Comparison of ENCODE assay signal across 12 cellular contexts in genomic region chr2:98912957-98913915, GRCh38. TPM values are rescaled to one million over a fixed set of nuclear protein-coding genes. Genes with fewer than 3 reads are reported as not detected.
DNase-seq lines count a peak whose midpoint lies in the region; ATAC-seq and TF ChIP-seq lines count a peak whose summit lies in the region.
"Had no signal": no experiment of that assay in that cellular context is flagged by ENCODE, and none has a peak within 500 bp of the region (broad histone marks: within the 10 kb centered on the region; RNA-seq: fewer than 3 reads in every experiment).

No MANE protein-coding gene starts in this region.

- H3K4me3 ChIP-seq in SK-N-SH (ENCODE audit: low read depth in 2 of 2, low read length in 1 of 2) (no peak overlapping the region), RWPE2 (ENCODE audit: severe bottlenecking) (no peak overlapping the region), OCI-LY7 (ENCODE audit: low read depth, low read length, poor library complexity, severe bottlenecking) (no peak overlapping the region)
- H3K4me3 ChIP-seq: HAP-1, right lobe of liver had no signal

- 76% methylated on average over 11 of the region's 11 CpGs for WGBS in SK-N-SH (ENCODE audit: low lambda C conversion rate)

- H3K79me2 ChIP-seq in SK-N-SH (ENCODE audit: insufficient read depth) (no peaks in the 10 kb centered on the region), OCI-LY7 (ENCODE audit: insufficient read depth, low read depth, low read length) (no peaks in the 10 kb centered on the region)

- H3F3A ChIP-seq in SK-N-SH (replicated peaks; ENCODE audit: insufficient read depth), result peaks cover 37% of the 10 kb centered on the region

- H3K9me3 ChIP-seq in SK-N-SH (no peaks in the 10 kb centered on the region), RWPE2 (ENCODE audit: severe bottlenecking) (no peaks in the 10 kb centered on the region), OCI-LY7 (ENCODE audit: low read length) (no peaks in the 10 kb centered on the region)
- H3K9me3 ChIP-seq: HAP-1, right lobe of liver had no signal

- H3K4me1 ChIP-seq in SK-N-SH (ENCODE audit: control insufficient read depth in 1 of 2, insufficient read depth in 2 of 2, low read depth in 1 of 2, low read length in 1 of 2) (peaks cover 48 to 49% of the 10 kb centered on the region in 2 experiments), RWPE2 (ENCODE audit: insufficient read depth, poor library complexity, severe bottlenecking) (peaks cover 89% of the 10 kb centered on the region), OCI-LY7 (ENCODE audit: insufficient read depth, low read length, poor library complexity, severe bottlenecking) (peaks cover 28% of the 10 kb centered on the region)
- H3K4me1 ChIP-seq: HAP-1, right lobe of liver had no signal

- H3K27me3 ChIP-seq in SK-N-SH (ENCODE audit: insufficient read depth) (no peaks in the 10 kb centered on the region), RWPE2 (ENCODE audit: insufficient read depth, poor library complexity, severe bottlenecking) (no peaks in the 10 kb centered on the region)
- H3K27me3 ChIP-seq: right lobe of liver had no signal

- DNase-seq in SK-N-SH, result no peak
- DNase-seq in RWPE2 (ENCODE audit: low spot score), result peak; percentile 81
- peak; percentile 93 for DNase-seq in glomerular visceral epithelial cell (ENCODE audit: extremely low spot score)
- no peak for DNase-seq in OCI-LY7 (ENCODE audit: low spot score)
- DNase-seq in anterior cingulate cortex (lab: John Stamatoyannopoulos, UW), result no peak
- DNase-seq: activated T-cell treated with anti-CD3 and anti-CD28 coated beads, Interleukin-2, amount 50 U/mL, for 48 hours; NK-92 treated with Interleukin-12 subunit alpha and Interleukin-12 subunit beta, amount 100 ng/mL, for 24 hours had no signal

- H4K20me1 ChIP-seq in SK-N-SH (ENCODE audit: insufficient read depth) (no peaks in the 10 kb centered on the region), OCI-LY7 (ENCODE audit: insufficient read depth, low read length) (no peaks in the 10 kb centered on the region)

- TF ChIP-seq CTCF in SK-N-SH (IDR thresholded peaks at IDR 0.05), result no peak
- no peak for TF ChIP-seq CTCF in RWPE2 (IDR thresholded peaks at IDR 0.05; ENCODE audit: poor library complexity, severe bottlenecking)
- TF ChIP-seq CTCF in OCI-LY7 (conservative IDR thresholded peaks at IDR 0.05; ENCODE audit: low read length), result no peak

- POLR2A ChIA-PET in SK-N-SH (lab: Yijun Ruan, JAX), result no interaction called here
- POLR2A ChIA-PET in OCI-LY7 (lab: Charles Lee), result no interaction called here

- H3K4me2 ChIP-seq in SK-N-SH (peak overlapping the region; percentile 63), OCI-LY7 (ENCODE audit: low read length) (no peak overlapping the region)

- no TSS peak for BruUV-seq in OCI-LY7 (replicated peaks; lab: Mats Ljungman, UMichigan)

- TF ChIP-seq RAD21 in SK-N-SH (IDR thresholded peaks at IDR 0.05; ENCODE audit: low read length), result no peak

- no peak for ATAC-seq in SK-N-SH treated with all-trans-retinoic acid at 6 μM for 48 hours
- peak; percentile 38 for ATAC-seq in RWPE2 (ENCODE audit: low read depth)
- no peak for ATAC-seq in GM19324 (IDR thresholded peaks at IDR 0.05; ENCODE audit: low FRiP score, unreplicated experiment)
- ATAC-seq: right lobe of liver had no signal

- H3K27ac ChIP-seq in SK-N-SH (ENCODE audit: low read depth in 2 of 2, low read length in 1 of 2), result peak overlapping the region in 1 of 2 experiments; percentile 82; a peak in 3 of 4 replicates
- H3K27ac ChIP-seq in RWPE2 (ENCODE audit: poor library complexity, severe bottlenecking), result peak overlapping the region; percentile 98
- H3K27ac ChIP-seq in temporal lobe (ENCODE audit: low read depth, low read length), result peak overlapping the region; percentile 77
- H3K27ac ChIP-seq in OCI-LY7 (ENCODE audit: low read depth, low read length, poor library complexity, severe bottlenecking), result no peak overlapping the region
- H3K27ac ChIP-seq: right lobe of liver had no signal

- no peak for TF ChIP-seq EP300 in SK-N-SH (IDR thresholded peaks at IDR 0.05; ENCODE audit: borderline replicate concordance in 1 of 2, low read depth in 1 of 2, low read length in 1 of 2)

- intact Hi-C loops in OCI-LY7 (cut with micrococcal nuclease; ENCODE audit: unreplicated experiment), result no loop called here

- H3K9ac ChIP-seq in SK-N-SH, result no peak overlapping the region

- H3K36me3 ChIP-seq in SK-N-SH (replicated peaks in 1 of 2; ENCODE audit: control insufficient read depth in 1 of 2, insufficient read depth in 2 of 2, low read length in 1 of 2), result no peaks in the 10 kb centered on the region
- no peaks in the 10 kb centered on the region for H3K36me3 ChIP-seq in RWPE2 (ENCODE audit: low read depth)
- no peaks in the 10 kb centered on the region for H3K36me3 ChIP-seq in OCI-LY7 (ENCODE audit: insufficient read depth, low read length)
- H3K36me3 ChIP-seq: HAP-1, right lobe of liver had no signal

- H3K9me2 ChIP-seq in SK-N-SH (no peaks in the 10 kb centered on the region), OCI-LY7 (ENCODE audit: insufficient read depth, low read length) (no peaks in the 10 kb centered on the region)

- H2AFZ ChIP-seq in SK-N-SH (ENCODE audit: low read depth) (no peak overlapping the region), OCI-LY7 (ENCODE audit: low read length) (no peak overlapping the region)

- CTCF ChIA-PET in SK-N-SH (lab: Yijun Ruan, JAX), result no interaction called here
- CTCF ChIA-PET in OCI-LY7 (lab: Charles Lee; ENCODE audit: unreplicated experiment), result no interaction called here

TF ChIP-seq in SK-N-SH, 30 proteins besides CTCF, POLR2A, EP300 and RAD21:
- 0 out of 2 replicates have a peak, but pooled peaks have one; percentile 3 for TF ChIP-seq TCF12 (IDR thresholded peaks at IDR 0.05)
- no peak for TF ChIP-seq MXI1 (IDR thresholded peaks at IDR 0.05; ENCODE audit: low read depth, low read length)

TF ChIP-seq in SK-N-SH treated with all-trans-retinoic acid at 6 μM for 48 hours, 23 proteins besides CTCF, POLR2A, EP300 and RAD21:
- TF ChIP-seq GLIS3 (CRISPR knock-in tag; IDR thresholded peaks at IDR 0.05) (no peak), OSR1 (CRISPR knock-in tag; IDR thresholded peaks at IDR 0.05) (no peak), ZFP30 (CRISPR knock-in tag; IDR thresholded peaks at IDR 0.05) (no peak), POU6F1 (CRISPR knock-in tag; IDR thresholded peaks at IDR 0.05; ENCODE audit: borderline replicate concordance, low read depth) (no peak), ARNTL (CRISPR knock-in tag; IDR thresholded peaks at IDR 0.05; ENCODE audit: borderline replicate concordance, low read depth) (no peak), ZNF70 (CRISPR knock-in tag; IDR thresholded peaks at IDR 0.05) (no peak), ZNF565 (CRISPR knock-in tag; conservative IDR thresholded peaks at IDR 0.05; ENCODE audit: low read depth) (no peak)
- TF ChIP-seq, protein P1, sequence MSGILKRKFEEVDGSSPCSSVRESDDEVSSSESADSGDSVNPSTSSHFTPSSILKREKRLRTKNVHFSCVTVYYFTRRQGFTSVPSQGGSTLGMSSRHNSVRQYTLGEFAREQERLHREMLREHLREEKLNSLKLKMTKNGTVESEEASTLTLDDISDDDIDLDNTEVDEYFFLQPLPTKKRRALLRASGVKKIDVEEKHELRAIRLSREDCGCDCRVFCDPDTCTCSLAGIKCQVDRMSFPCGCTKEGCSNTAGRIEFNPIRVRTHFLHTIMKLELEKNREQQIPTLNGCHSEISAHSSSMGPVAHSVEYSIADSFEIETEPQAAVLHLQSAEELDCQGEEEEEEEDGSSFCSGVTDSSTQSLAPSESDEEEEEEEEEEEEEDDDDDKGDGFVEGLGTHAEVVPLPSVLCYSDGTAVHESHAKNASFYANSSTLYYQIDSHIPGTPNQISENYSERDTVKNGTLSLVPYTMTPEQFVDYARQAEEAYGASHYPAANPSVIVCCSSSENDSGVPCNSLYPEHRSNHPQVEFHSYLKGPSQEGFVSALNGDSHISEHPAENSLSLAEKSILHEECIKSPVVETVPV (CRISPR knock-in tag; IDR thresholded peaks at IDR 0.05), result no peak
TF ChIP-seq in SK-N-SH treated with all-trans-retinoic acid at 6 μM for 48 hours: peak in this region for 0.

RNA-seq across cellular contexts. Expression of gene CRACDL, which starts 22.8 kb away (rescaled TPM):
- polyA plus RNA-seq in SK-N-SH (2012; rRNA removed), result not detected in 2 replicates
- polyA plus RNA-seq in SK-N-SH (2012; cell fraction: cytosol; rRNA removed), result 0.03 TPM in 1 of 2 replicates, not detected in the other
- polyA plus RNA-seq in SK-N-SH (2012; cell fraction: nucleus; rRNA removed), result 0.09 TPM in 1 of 2 replicates, not detected in the other
- total RNA-seq in temporal lobe, result 1.2 TPM
- total RNA-seq in OCI-LY7 (2014; rRNA removed; shearing (Covaris generic)), result 0.03 TPM in 1 of 2 replicates, not detected in the other
- total RNA-seq in OCI-LY7 (2022), result 0.13 and 0.59 TPM in 2 replicates

Comparison
In these comparisons a context has a peak if more than half of its experiments do, and no peak if none do; other contexts are left out.
1. DNase-seq: peak in RWPE2 (single experiment) and glomerular visceral epithelial cell (single experiment); none in SK-N-SH (single experiment), OCI-LY7 (single experiment) and anterior cingulate cortex (0 of 58).